1 cellular context compared by ENCODE assay signal in genomic region chr1:20481158-20481617, GRCh38.
TF ChIP-seq lines count a peak whose summit lies in the region.

No MANE protein-coding gene starts in this region.

TF ChIP-seq in HepG2, 621 proteins besides CTCF, POLR2A, EP300 and RAD21 (continued from another document):
- TF ChIP-seq MLXIP (CRISPR knock-in tag; IDR thresholded peaks at IDR 0.05; ENCODE audit: borderline replicate concordance) (no peak), ZBTB43 (CRISPR knock-in tag; conservative IDR thresholded peaks at IDR 0.05) (0 out of 2 replicates have a peak, but pooled peaks have one; percentile 16), TP53 (CRISPR knock-in tag; conservative IDR thresholded peaks at IDR 0.05) (no peak), AGO2 (optimal IDR thresholded peaks at IDR 0.05; ENCODE audit: low read depth, low read length) (peak; percentile 82), DPF2 (CRISPR knock-in tag; IDR thresholded peaks at IDR 0.05; ENCODE audit: borderline replicate concordance, low read depth) (0 out of 2 replicates have a peak, but pooled peaks have one; percentile 41), GATA4 (IDR thresholded peaks at IDR 0.05; ENCODE audit: borderline replicate concordance, low read depth) (no peak), ZNF224 (CRISPR knock-in tag; IDR thresholded peaks at IDR 0.05) (no peak), AGO1 (IDR thresholded peaks at IDR 0.05; ENCODE audit: low read depth, low read length, poor library complexity, severe bottlenecking) (peak; percentile 62), ZNF383 (CRISPR knock-in tag; IDR thresholded peaks at IDR 0.05; ENCODE audit: borderline replicate concordance) (peak; percentile 20; the same call in 1 of the 2 replicates), GFI1 (CRISPR knock-in tag; IDR thresholded peaks at IDR 0.05; ENCODE audit: borderline replicate concordance) (peak; percentile 85), ZNF333 (CRISPR knock-in tag; IDR thresholded peaks at IDR 0.05; ENCODE audit: borderline replicate concordance) (0 out of 2 replicates have a peak, but pooled peaks have one; percentile 72), ZHX1 (CRISPR knock-in tag; IDR thresholded peaks at IDR 0.05; ENCODE audit: low read depth) (0 out of 2 replicates have a peak, but pooled peaks have one; percentile 18), HNRNPLL (IDR thresholded peaks at IDR 0.05; ENCODE audit: low read depth, low read length, poor library complexity, severe bottlenecking) (peak; percentile 22), ZSCAN21 (CRISPR knock-in tag; IDR thresholded peaks at IDR 0.05; ENCODE audit: borderline replicate concordance) (peak; percentile 71; the same call in 1 of the 2 replicates), NR2F2 (IDR thresholded peaks at IDR 0.05; ENCODE audit: borderline replicate concordance, low read depth) (no peak), TBX2 (CRISPR knock-in tag; IDR thresholded peaks at IDR 0.05; ENCODE audit: borderline replicate concordance) (0 out of 2 replicates have a peak, but pooled peaks have one; percentile 9), ZNF207 (IDR thresholded peaks at IDR 0.05; ENCODE audit: borderline replicate concordance) (no peak), ONECUT2 (CRISPR knock-in tag; IDR thresholded peaks at IDR 0.05) (0 out of 2 replicates have a peak, but pooled peaks have one; percentile 41), ZNF788 (CRISPR knock-in tag; IDR thresholded peaks at IDR 0.05; ENCODE audit: borderline replicate concordance) (peak; percentile 30; the same call in 1 of the 2 replicates), ZBTB7A (CRISPR knock-in tag; IDR thresholded peaks at IDR 0.05) (0 out of 2 replicates have a peak, but pooled peaks have one; percentile 27), MYC (CRISPR knock-in tag; IDR thresholded peaks at IDR 0.05; ENCODE audit: borderline replicate concordance) (no peak), ZNF703 (CRISPR knock-in tag; IDR thresholded peaks at IDR 0.05; ENCODE audit: borderline replicate concordance) (no peak), ZNF772 (CRISPR knock-in tag; IDR thresholded peaks at IDR 0.05) (0 out of 2 replicates have a peak, but pooled peaks have one; percentile 3), ZNF546 (CRISPR knock-in tag; conservative IDR thresholded peaks at IDR 0.05) (no peak; the same call in 1 of the 2 replicates), REL (CRISPR knock-in tag; conservative IDR thresholded peaks at IDR 0.05) (0 out of 2 replicates have a peak, but pooled peaks have one; percentile 22), HOMEZ (CRISPR knock-in tag; IDR thresholded peaks at IDR 0.05; ENCODE audit: low read depth) (no peak)
TF ChIP-seq in HepG2: peak in this region for 36.
